1 cellular context compared by ENCODE assay signal in genomic region chr20:51054233-51054632, GRCh38.
TF ChIP-seq lines count a peak whose summit lies in the region.

No MANE protein-coding gene starts in this region.

TF ChIP-seq in HepG2, 621 proteins besides CTCF, POLR2A, EP300 and RAD21 (continued from another document):
- no peak for TF ChIP-seq ZBTB37 (CRISPR knock-in tag; IDR thresholded peaks at IDR 0.05)
TF ChIP-seq in HepG2: peak in this region for 1.
